In the genomic region with DNA sequence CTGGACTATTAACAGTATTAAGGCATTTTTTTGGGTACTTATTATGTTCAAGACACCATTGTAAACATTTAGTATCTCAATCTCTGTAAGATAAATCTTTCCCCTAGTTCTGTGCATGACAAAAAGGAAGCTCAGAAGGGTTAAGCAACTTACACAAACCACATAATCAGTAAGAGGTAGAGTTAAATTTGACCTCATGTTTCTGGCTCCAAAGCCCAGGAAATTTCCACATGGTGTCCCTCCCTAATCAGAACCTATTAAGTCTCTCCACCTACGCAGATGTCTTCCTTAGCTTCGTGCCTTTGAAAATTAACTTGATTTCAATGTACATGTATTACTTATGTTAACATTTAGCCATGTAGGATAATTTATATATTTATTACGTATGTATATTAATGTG, we compare ENCODE assay signal across 11 cellular contexts. TPM values are rescaled to one million over a fixed set of nuclear protein-coding genes. Genes with fewer than 3 reads are reported as not detected.
DNase-seq lines count a peak whose midpoint lies in the region; ATAC-seq, FAIRE-seq and TF ChIP-seq lines count a peak whose summit lies in the region.
"Had no signal": no experiment of that assay in that cellular context is flagged by ENCODE, and none has a peak within 500 bp of the region (broad histone marks: within the 10 kb centered on the region; RNA-seq: fewer than 3 reads in every experiment).

No MANE protein-coding gene starts in this region.

- H4K20me1 ChIP-seq in PC-3 (ENCODE audit: low read length) = no peaks in the 10 kb centered on the region

- intact Hi-C loops in CD4-positive, alpha-beta memory T cell (cut with micrococcal nuclease) = no loop called here
- intact Hi-C loops in PC-3 (cut with micrococcal nuclease) (no loop called here), Calu3 (cut with micrococcal nuclease; ENCODE audit: unreplicated experiment) (no loop called here)

- H3K4me2 ChIP-seq in A549 (peak overlapping the region; percentile 86; the same call in 1 of the 3 replicates), PC-3 (ENCODE audit: low read length) (peak overlapping the region; percentile 96; the same call in 1 of the 2 replicates)

- H3K27ac Mint-ChIP-seq in CD4-positive, alpha-beta memory T cell = peak overlapping the region in 6 of 7 donors; percentile 96 to 99 (median 98)
- H3K27ac Mint-ChIP-seq in Calu3 (ENCODE audit: unreplicated experiment) = no peak overlapping the region

- H3K27me3 Mint-ChIP-seq in CD4-positive, alpha-beta memory T cell = no peaks in the 10 kb centered on the region
- no peaks in the 10 kb centered on the region for H3K27me3 Mint-ChIP-seq in Calu3 (ENCODE audit: unreplicated experiment)

- no peaks in the 10 kb centered on the region for H3K9me2 ChIP-seq in PC-3 (replicated peaks; ENCODE audit: low read length)

- CTCF ChIA-PET in A549 (lab: Yijun Ruan, JAX) (interaction anchor here (0.6 to 1.6 kb wide), 3 partner anchors 28 to 107 kb away, joined by 3 to 4 read pairs (median 4); no protein-coding TSS in a partner anchor), PC-3 (lab: Charles Lee) (no interaction called here), Calu3 (lab: Charles Lee) (no interaction called here)
- CTCF ChIA-PET in CD4-positive, alpha-beta memory T cell (lab: Charles Lee; ENCODE audit: partially characterized antibody) = interaction anchor here (0.8 to 1.5 kb wide), 5 partner anchors 27 to 270 kb away, joined by 3 to 6 read pairs (median 3); no protein-coding TSS in a partner anchor

- 93% methylated on average over 3 of the region's 3 CpGs for WGBS in A549 (ENCODE audit: missing lambda C conversion rate)

- H3K36me3 ChIP-seq in CD4-positive, alpha-beta memory T cell (ENCODE audit: insufficient read depth, low read length) = no peaks in the 10 kb centered on the region
- H3K36me3 ChIP-seq in PC-3 (ENCODE audit: low read depth, low read length) = no peaks in the 10 kb centered on the region

- H3K4me3 ChIP-seq in A549 = no peak overlapping the region
- H3K4me3 ChIP-seq in CD4-positive, alpha-beta memory T cell (ENCODE audit: low read length in 2 of 2) = no peak overlapping the region
- H3K4me3 ChIP-seq in PC-3 (ENCODE audit: low read length) = no peak overlapping the region
- H3K4me3 ChIP-seq: K562 had no signal

- H3K27ac ChIP-seq in A549 (no peak overlapping the region), PC-3 (ENCODE audit: low read length) (no peak overlapping the region)
- peak overlapping the region; percentile 96 for H3K27ac ChIP-seq in CD4-positive, alpha-beta memory T cell (ENCODE audit: low read depth, low read length)

- H3K9me3 ChIP-seq in A549 (no peaks in the 10 kb centered on the region), PC-3 (ENCODE audit: low read length) (no peaks in the 10 kb centered on the region)
- H3K9me3 ChIP-seq in CD4-positive, alpha-beta memory T cell (ENCODE audit: control insufficient read depth in 1 of 2, low read length in 2 of 2) = no peaks in the 10 kb centered on the region

- H3K27me3 ChIP-seq in CD4-positive, alpha-beta memory T cell (ENCODE audit: insufficient read depth, low read length) = no peaks in the 10 kb centered on the region
- no peaks in the 10 kb centered on the region for H3K27me3 ChIP-seq in PC-3 (ENCODE audit: low read length)

- no peak for TF ChIP-seq POLR2A in A549 (IDR thresholded peaks at IDR 0.05; ENCODE audit: low read length)

- H3K9me3 Mint-ChIP-seq in CD4-positive, alpha-beta memory T cell = no peaks in the 10 kb centered on the region
- H3K9me3 Mint-ChIP-seq in Calu3 (ENCODE audit: low read depth, unreplicated experiment) = no peaks in the 10 kb centered on the region

- peaks cover 0 to 10% of the 10 kb centered on the region in 2 donors for H3K36me3 Mint-ChIP-seq in CD4-positive, alpha-beta memory T cell
- H3K36me3 Mint-ChIP-seq in Calu3 (ENCODE audit: insufficient read depth, unreplicated experiment) = peaks cover 8% of the 10 kb centered on the region

- H3K9ac ChIP-seq in PC-3 (ENCODE audit: low read length) = no peak overlapping the region

- H2AFZ ChIP-seq in PC-3 (ENCODE audit: low read length) = no peak overlapping the region

- POLR2A ChIA-PET in A549 (lab: Yijun Ruan, JAX) (interaction anchor here (0.6 kb wide), 1 partner anchor 58 kb away, joined by 4 read pairs; no protein-coding TSS in a partner anchor), PC-3 (lab: Charles Lee; ENCODE audit: unreplicated experiment) (no interaction called here)
- POLR2A ChIA-PET in CD4-positive, alpha-beta memory T cell (lab: Charles Lee; ENCODE audit: partially characterized antibody) = interaction anchor here (0.6 to 1.9 kb wide), 5 partner anchors 18 to 752 kb away, joined by 3 to 10 read pairs (median 4); a partner anchor contains a TSS

- no TSS peak for BruUV-seq in PC-3 (replicated peaks; lab: Mats Ljungman, UMichigan)
- BruUV-seq in Calu3 (replicated peaks; lab: Mats Ljungman, UMichigan) = no TSS peak

- H3K4me1 ChIP-seq in A549 (peaks cover 20% of the 10 kb centered on the region; the same call in 2 of the 3 replicates), PC-3 (ENCODE audit: insufficient read depth, low read length) (peaks cover 20% of the 10 kb centered on the region)
- peaks cover 60% of the 10 kb centered on the region for H3K4me1 ChIP-seq in CD4-positive, alpha-beta memory T cell (ENCODE audit: insufficient read depth, low read length)

- H3K4me1 Mint-ChIP-seq in CD4-positive, alpha-beta memory T cell = peaks cover 43 to 62% (median 48%) of the 10 kb centered on the region in 4 donors
- H3K4me1 Mint-ChIP-seq in Calu3 (ENCODE audit: low read depth, unreplicated experiment) = peaks cover 16% of the 10 kb centered on the region

- TF ChIP-seq CTCF in A549 (IDR thresholded peaks at IDR 0.05) = no peak
- TF ChIP-seq CTCF in PC-3 (conservative IDR thresholded peaks at IDR 0.05; ENCODE audit: low read depth, low read length) = no peak
- TF ChIP-seq CTCF in Calu3 (IDR thresholded peaks at IDR 0.05; ENCODE audit: unreplicated experiment) = no peak

- no peak for TF ChIP-seq RAD21 in A549 (conservative IDR thresholded peaks at IDR 0.05 in 1 of 2, IDR thresholded peaks at IDR 0.05 in 1 of 2)

- TF ChIP-seq EP300 in A549 (IDR thresholded peaks at IDR 0.05) = no peak

- H3K79me2 ChIP-seq in PC-3 (ENCODE audit: low read length) = no peaks in the 10 kb centered on the region

- peak overlapping the region; percentile 89 to 95 (median 92) for H3K4me3 Mint-ChIP-seq in CD4-positive, alpha-beta memory T cell
- H3K4me3 Mint-ChIP-seq in Calu3 (ENCODE audit: low read depth, unreplicated experiment) = no peak overlapping the region

- H3F3A ChIP-seq in PC-3 (ENCODE audit: low read length, unreplicated experiment) = no peaks in the 10 kb centered on the region

- DNase-seq in A549 (ENCODE audit: low read depth in 1 of 2, low spot score in 1 of 2) = no peak
- DNase-seq in CD4-positive, alpha-beta memory T cell = no peak
- no peak for DNase-seq in PC-3
- peak; percentile 67 for DNase-seq in cerebellum (ENCODE audit: low spot score)
- no peak for DNase-seq in Calu3
- DNase-seq in urothelium cell line (ENCODE audit: low spot score) = no peak
- DNase-seq: foreskin melanocyte, H7 had no signal

- no peak for ATAC-seq in A549
- no peak for ATAC-seq in PC-3
- no peak for ATAC-seq in HG03139 (IDR thresholded peaks at IDR 0.05; ENCODE audit: unreplicated experiment)
- ATAC-seq in HG03025 (IDR thresholded peaks at IDR 0.05; ENCODE audit: low FRiP score, unreplicated experiment) = no peak
- ATAC-seq: K562 had no signal

- FAIRE-seq in A549 (lab: Jason Lieb, UNC) = no peak
- FAIRE-seq in urothelium cell line (lab: Jason Lieb, UNC) = no peak

TF ChIP-seq in A549, 52 proteins besides CTCF, POLR2A, EP300 and RAD21:
- TF ChIP-seq JUNB (IDR thresholded peaks at IDR 0.05) (no peak), TP53 (CRISPR knock-in tag; IDR thresholded peaks at IDR 0.05) (no peak)

RNA-seq across cellular contexts. Expression of a gene that starts 2.0 kb away (rescaled TPM):
- polyA plus RNA-seq in A549 (2011; rRNA removed) = 33.2 and 41.3 TPM in 2 replicates
- polyA plus RNA-seq in A549 (2012; cell fraction: cytosol; rRNA removed) = 8.8 and 9.6 TPM in 2 replicates
- polyA plus RNA-seq in A549 (2012; cell fraction: nucleus; rRNA removed) = 7.5 and 9.5 TPM in 2 replicates
- polyA plus RNA-seq in A549 (2017; fragmentation: RNase III; extraction: RNeasy Plus Mini Kit Qiagen cat#74134 plus additional on column Dnase treatment) = 13.3 to 15.9 TPM (median 14.3 TPM) in 3 replicates
- polyA minus RNA-seq in A549 (2011; rRNA and poly(A)+ RNA removed) = 38.9 and 48.4 TPM in 2 replicates
- 10 to 100 TPM; 38.3 to 47.5 TPM for total RNA-seq in CD4-positive, alpha-beta memory T cell
- polyA plus RNA-seq in CD4-positive, alpha-beta memory T cell = 10 to 100 TPM in 1 of 2 donors, 1 to 10 TPM in 1; 7.7 to 29.1 TPM
- total RNA-seq in PC-3 (2014; rRNA removed) = 20.9 and 23.0 TPM in 2 replicates
- total RNA-seq in cerebellum = 41.2 TPM
- 29.8 and 39.4 TPM in 2 replicates for total RNA-seq in Calu3 (2022)

Comparison
In these comparisons a context has a peak if more than half of its experiments do, and no peak if none do; other contexts are left out.
1. CTCF ChIA-PET loops: an anchor here in A549 (0.6 to 1.6 kb wide) and CD4-positive, alpha-beta memory T cell (0.8 to 1.5 kb wide); none called in PC-3 and Calu3.